ENCODE assay signal across 24 cellular contexts in genomic region chr11:101960231-101960630, GRCh38. TPM values are rescaled to one million over a fixed set of nuclear protein-coding genes. Genes with fewer than 3 reads are reported as not detected.
A peak's percentile ranks its signal among the peaks of the same experiment; 100 is the strongest.
DNase-seq lines count a peak whose midpoint lies in the region; ATAC-seq and TF ChIP-seq lines count a peak whose summit lies in the region.
"Had no signal": no experiment of that assay in that cellular context is flagged by ENCODE, and none has a peak within 500 bp of the region (broad histone marks: within the 10 kb centered on the region; RNA-seq: fewer than 3 reads in every experiment).

No MANE protein-coding gene starts in this region.

- ATAC-seq in PC-3 = no peak
- ATAC-seq: A549, GM12878 had no signal

- H3K27me3 ChIP-seq in uterus (no peaks in the 10 kb centered on the region), PC-3 (ENCODE audit: low read length) (no peaks in the 10 kb centered on the region)
- H3K27me3 ChIP-seq: BE2C; BLaER1 treated with 17β-estradiol and CSF1 and Interleukin-3, amounts not matched to agents 10 nM and 100 nM had no signal

- H3K36me3 ChIP-seq in uterus (no peaks in the 10 kb centered on the region), PC-3 (ENCODE audit: low read depth, low read length) (no peaks in the 10 kb centered on the region)
- H3K36me3 ChIP-seq: BE2C; BLaER1 treated with 17β-estradiol and CSF1 and Interleukin-3, amounts not matched to agents 10 nM and 100 nM; HAP-1 had no signal

- no peak overlapping the region for H3K9ac ChIP-seq in PC-3 (ENCODE audit: low read length)
- H3K9ac ChIP-seq: BLaER1 treated with 17β-estradiol and CSF1 and Interleukin-3, amounts not matched to agents 10 nM and 100 nM had no signal

- H3K79me2 ChIP-seq in PC-3 (ENCODE audit: low read length) = no peaks in the 10 kb centered on the region

- H3K9me3 ChIP-seq in uterus = no peaks in the 10 kb centered on the region
- no peaks in the 10 kb centered on the region for H3K9me3 ChIP-seq in PC-3 (ENCODE audit: low read length)
- H3K9me3 ChIP-seq: A549; BE2C; BLaER1 treated with 17β-estradiol and CSF1 and Interleukin-3, amounts not matched to agents 10 nM and 100 nM; HAP-1 had no signal

- CTCF ChIA-PET in activated CD4-positive, alpha-beta T cell treated with anti-CD3 and anti-CD28 coated beads, Interleukin-2, amount 10 ng/mL, durations not matched to agents 7 days and 5 days (lab: Charles Lee) = no interaction called here
- CTCF ChIA-PET in PC-3 (lab: Charles Lee) = no interaction called here

- BruUV-seq in PC-3 (replicated peaks; lab: Mats Ljungman, UMichigan) = no TSS peak

- TF ChIP-seq POLR2A in uterus (IDR thresholded peaks at IDR 0.05) = no peak

- no peaks in the 10 kb centered on the region for H4K20me1 ChIP-seq in PC-3 (ENCODE audit: low read length)
- H4K20me1 ChIP-seq: BLaER1 treated with 17β-estradiol and CSF1 and Interleukin-3, amounts not matched to agents 10 nM and 100 nM had no signal

- POLR2A ChIA-PET in activated CD4-positive, alpha-beta T cell treated with anti-CD3 and anti-CD28 coated beads, Interleukin-2, amount 10 ng/mL, durations not matched to agents 7 days and 5 days (lab: Charles Lee) = no interaction called here
- POLR2A ChIA-PET in PC-3 (lab: Charles Lee; ENCODE audit: unreplicated experiment) = no interaction called here

- no peaks in the 10 kb centered on the region for H3K9me2 ChIP-seq in PC-3 (replicated peaks; ENCODE audit: low read length)

- H3K4me1 ChIP-seq in uterus = no peaks in the 10 kb centered on the region
- H3K4me1 ChIP-seq in PC-3 (ENCODE audit: insufficient read depth, low read length) = no peaks in the 10 kb centered on the region
- H3K4me1 ChIP-seq: A549; BE2C; BLaER1 treated with 17β-estradiol and CSF1 and Interleukin-3, amounts not matched to agents 10 nM and 100 nM; HAP-1 had no signal

- no peak overlapping the region for H3K4me3 ChIP-seq in choroid plexus epithelial cell (ENCODE audit: low read depth, low read length)
- no peak overlapping the region for H3K4me3 ChIP-seq in uterus
- no peak overlapping the region for H3K4me3 ChIP-seq in PC-3 (ENCODE audit: low read length)
- H3K4me3 ChIP-seq: A549; BLaER1 treated with 17β-estradiol and CSF1 and Interleukin-3, amounts not matched to agents 10 nM and 100 nM; GM12878; HAP-1 had no signal

- H3F3A ChIP-seq in PC-3 (ENCODE audit: low read length, unreplicated experiment) = no peaks in the 10 kb centered on the region

- H3K27me3 Mint-ChIP-seq in activated CD4-positive, alpha-beta T cell treated with anti-CD3 and anti-CD28 coated beads, Interleukin-2, amount 10 ng/mL, durations not matched to agents 7 days and 5 days = no peaks in the 10 kb centered on the region
- H3K27me3 Mint-ChIP-seq: CD4-positive, alpha-beta T cell; CD8-positive, alpha-beta memory T cell had no signal

- H2AFZ ChIP-seq in PC-3 (ENCODE audit: low read length) = no peak overlapping the region

- no peak overlapping the region for H3K4me3 Mint-ChIP-seq in activated CD4-positive, alpha-beta T cell treated with anti-CD3 and anti-CD28 coated beads, Interleukin-2, amount 10 ng/mL, durations not matched to agents 7 days and 5 days
- H3K4me3 Mint-ChIP-seq: CD14-positive monocyte; CD4-positive, alpha-beta T cell; CD8-positive, alpha-beta memory T cell; HFFc6 had no signal

- H3K36me3 Mint-ChIP-seq in activated CD4-positive, alpha-beta T cell treated with anti-CD3 and anti-CD28 coated beads, Interleukin-2, amount 10 ng/mL, durations not matched to agents 7 days and 5 days (ENCODE audit: low read depth) = no peaks in the 10 kb centered on the region
- H3K36me3 Mint-ChIP-seq: CD14-positive monocyte had no signal

- no peaks in the 10 kb centered on the region for H3K4me1 Mint-ChIP-seq in activated CD4-positive, alpha-beta T cell treated with anti-CD3 and anti-CD28 coated beads, Interleukin-2, amount 10 ng/mL, durations not matched to agents 7 days and 5 days
- H3K4me1 Mint-ChIP-seq: CD14-positive monocyte; CD8-positive, alpha-beta memory T cell had no signal

- H3K27ac ChIP-seq in uterus (no peak overlapping the region), PC-3 (ENCODE audit: low read length) (no peak overlapping the region)
- H3K27ac ChIP-seq: A549; BLaER1 treated with 17β-estradiol and CSF1 and Interleukin-3, amounts not matched to agents 10 nM and 100 nM had no signal

- no peak overlapping the region for H3K27ac Mint-ChIP-seq in activated CD4-positive, alpha-beta T cell treated with anti-CD3 and anti-CD28 coated beads, Interleukin-2, amount 10 ng/mL, durations not matched to agents 7 days and 5 days
- H3K27ac Mint-ChIP-seq: CD14-positive monocyte; CD4-positive, alpha-beta T cell; HFFc6 had no signal

- peak; percentile 14 for DNase-seq in OCI-M1 (lab: John Stamatoyannopoulos, UW)
- DNase-seq in choroid plexus epithelial cell (ENCODE audit: low read depth) = peak; percentile 1
- peak; percentile 9 for DNase-seq in iris pigment epithelial cell (ENCODE audit: low read depth)
- DNase-seq in uterus = no peak
- DNase-seq in NCI-H1092 (lab: John Stamatoyannopoulos, UW) = no peak
- DNase-seq in activated CD4-positive, alpha-beta T cell treated with anti-CD3 and anti-CD28 coated beads, Interleukin-2, amount 10 ng/mL, durations not matched to agents 7 days and 5 days = no peak
- DNase-seq in PC-3 = no peak
- DNase-seq: 8988T; ACHN; AML-193; BE2C; CD4-positive, alpha-beta T cell; CD8-positive, alpha-beta memory T cell; DMS 273 treated with DMSO at 0.1 percent for 48 hours; DMS79; EL; GDM1; GOT3; HFFc6 had no signal

- no peak overlapping the region for H3K4me2 ChIP-seq in PC-3 (ENCODE audit: low read length)
- H3K4me2 ChIP-seq: A549; BLaER1 treated with 17β-estradiol and CSF1 and Interleukin-3, amounts not matched to agents 10 nM and 100 nM had no signal

- TF ChIP-seq CTCF in choroid plexus epithelial cell (conservative IDR thresholded peaks at IDR 0.05; ENCODE audit: low read depth, low read length) (no peak), uterus (IDR thresholded peaks at IDR 0.05) (no peak), PC-3 (conservative IDR thresholded peaks at IDR 0.05; ENCODE audit: low read depth, low read length) (no peak)

- no peaks in the 10 kb centered on the region for H3K9me3 Mint-ChIP-seq in activated CD4-positive, alpha-beta T cell treated with anti-CD3 and anti-CD28 coated beads, Interleukin-2, amount 10 ng/mL, durations not matched to agents 7 days and 5 days
- H3K9me3 Mint-ChIP-seq: HFFc6 had no signal

- intact Hi-C loops in uterus (cut with DNase I; ENCODE audit: low total_unique reads) = no loop called here
- intact Hi-C loops in PC-3 (cut with micrococcal nuclease) = no loop called here

RNA-seq across cellular contexts. Expression of gene ANGPTL5, which starts 43.9 kb away (rescaled TPM):
- under 1 TPM in 1 of 4 donors, not detected in 3; 0.24 TPM for total RNA-seq in uterus
- total RNA-seq in activated CD4-positive, alpha-beta T cell treated with anti-CD3 and anti-CD28 coated beads, Interleukin-2, amount 10 ng/mL, durations not matched to agents 7 days and 5 days = not detected
- not detected in 2 replicates for total RNA-seq in PC-3 (2014; rRNA removed)
- total RNA-seq: CD4-positive, alpha-beta T cell; CD8-positive, alpha-beta memory T cell; GM12878; HFFc6 had no signal

RNA-seq across cellular contexts. Expression of gene CEP126, which starts 45.4 kb away (rescaled TPM):
- total RNA-seq in uterus = 1 to 10 TPM; 4.7 to 9.2 (median 7.1) TPM
- total RNA-seq in activated CD4-positive, alpha-beta T cell treated with anti-CD3 and anti-CD28 coated beads, Interleukin-2, amount 10 ng/mL, durations not matched to agents 7 days and 5 days = under 1 TPM; 0.50 to 0.55 TPM
- total RNA-seq in PC-3 (2014; rRNA removed) = 1.0 and 2.5 TPM in 2 replicates
- total RNA-seq: GM12878 had no signal

Comparison
In these comparisons a context has a peak if more than half of its experiments do, and no peak if none do; other contexts are left out.
1. DNase-seq: peak in OCI-M1 (single experiment), choroid plexus epithelial cell (single experiment) and iris pigment epithelial cell (single experiment); none in uterus (0 of 2), NCI-H1092 (single experiment), activated CD4-positive, alpha-beta T cell treated with anti-CD3 and anti-CD28 coated beads, Interleukin-2, amount 10 ng/mL, durations not matched to agents 7 days and 5 days (single experiment) and PC-3 (single experiment).